22 cellular contexts compared by ENCODE assay signal in the genomic region with DNA sequence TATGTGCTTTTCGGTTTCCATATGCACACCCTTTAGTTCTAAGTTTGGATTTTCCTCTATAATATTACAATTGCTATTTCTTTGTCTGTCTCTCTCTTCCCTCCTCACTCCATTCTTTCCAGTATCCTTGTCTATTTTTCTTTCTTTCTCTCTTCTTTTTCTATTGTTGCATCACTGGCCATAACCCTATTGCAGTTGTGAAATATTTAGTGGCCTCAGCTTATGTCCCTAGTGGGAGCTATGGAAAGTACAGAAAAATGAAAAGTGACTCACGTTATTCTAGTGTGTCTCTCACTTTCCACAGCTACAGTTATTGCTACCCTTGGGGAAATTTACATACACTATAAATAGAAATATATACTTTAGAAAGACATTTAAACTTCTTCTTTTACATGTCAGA. TPM values are rescaled to one million over a fixed set of nuclear protein-coding genes. Genes with fewer than 3 reads are reported as not detected.
DNase-seq lines count a peak whose midpoint lies in the region; ATAC-seq and TF ChIP-seq lines count a peak whose summit lies in the region.
"Had no signal": no experiment of that assay in that cellular context is flagged by ENCODE, and none has a peak within 500 bp of the region (broad histone marks: within the 10 kb centered on the region; RNA-seq: fewer than 3 reads in every experiment).

No MANE protein-coding gene starts in this region.

- no peak overlapping the region for H3K4me2 ChIP-seq in PC-9

- no peaks in the 10 kb centered on the region for H3K4me1 ChIP-seq in PC-9 (replicated peaks; ENCODE audit: insufficient read depth)
- no peaks in the 10 kb centered on the region for H3K4me1 ChIP-seq in lower lobe of right lung
- H3K4me1 ChIP-seq: ascending aorta had no signal

- POLR2A ChIA-PET in PC-9 (lab: Charles Lee; ENCODE audit: unreplicated experiment): no interaction called here

- peak; percentile 34; the same call in 1 of the 2 replicates for TF ChIP-seq CTCF in PC-9 (conservative IDR thresholded peaks at IDR 0.05)
- peak; percentile 10 for TF ChIP-seq CTCF in kidney epithelial cell (IDR thresholded peaks at IDR 0.05; ENCODE audit: insufficient read depth, low read length, poor library complexity, severe bottlenecking)
- TF ChIP-seq CTCF in lower lobe of right lung (IDR thresholded peaks at IDR 0.05): no peak

- ATAC-seq in HG03045 (IDR thresholded peaks at IDR 0.05; ENCODE audit: unreplicated experiment) (no peak), lower lobe of right lung (no peak)
- ATAC-seq: effector memory CD8-positive, alpha-beta T cell; sciatic nerve; stimulated activated naive B cell treated with anti-CD40 and anti-IgM and Interleukin-4, amounts not matched to agents 10 μg/mL and 1 μg/mL and 100 μg/mL, for 72 hours had no signal

- H3K27me3 ChIP-seq in PC-9 (ENCODE audit: insufficient read depth, low read depth) (no peaks in the 10 kb centered on the region), kidney epithelial cell (ENCODE audit: control insufficient read depth, insufficient read depth, low read length) (no peaks in the 10 kb centered on the region), lower lobe of right lung (ENCODE audit: low read depth) (no peaks in the 10 kb centered on the region)
- H3K27me3 ChIP-seq: ascending aorta had no signal

- H3K9me3 ChIP-seq in PC-9 (ENCODE audit: insufficient read depth, low read depth): no peaks in the 10 kb centered on the region
- no peaks in the 10 kb centered on the region for H3K9me3 ChIP-seq in lower lobe of right lung
- H3K9me3 ChIP-seq: ascending aorta had no signal

- H3F3A ChIP-seq in PC-9 (ENCODE audit: insufficient read depth, low read depth): no peaks in the 10 kb centered on the region

- CTCF ChIA-PET in PC-9 (lab: Charles Lee): no interaction called here

- intact Hi-C loops in PC-9 (cut with micrococcal nuclease; ENCODE audit: unreplicated experiment) (no loop called here), lower lobe of right lung (cut with DNase I) (no loop called here)

- H3K4me3 ChIP-seq in PC-9 (no peak overlapping the region), kidney epithelial cell (ENCODE audit: low read depth, low read length) (no peak overlapping the region), lower lobe of right lung (no peak overlapping the region)
- H3K4me3 ChIP-seq: ascending aorta had no signal

- no peak overlapping the region for H2AFZ ChIP-seq in PC-9

- no TSS peak for BruUV-seq in PC-9 (replicated peaks; lab: Mats Ljungman, UMichigan)

- no peaks in the 10 kb centered on the region for H4K20me1 ChIP-seq in PC-9 (ENCODE audit: insufficient read depth)

- peak; percentile 3 for DNase-seq in EH (ENCODE audit: low read depth)
- peak; percentile 14 for DNase-seq in HT1080 (ENCODE audit: low read depth)
- DNase-seq in PC-9: no peak
- no peak for DNase-seq in kidney epithelial cell (ENCODE audit: low read depth)
- DNase-seq in NCI-H1436 treated with DMSO at 0.1 percent for 48 hours (lab: John Stamatoyannopoulos, UW): no peak
- no peak for DNase-seq in lower lobe of right lung
- DNase-seq: activated CD4-positive, alpha-beta memory T cell treated with anti-CD3 and anti-CD28 coated beads, Interleukin-2, amount 10 ng/mL, durations not matched to agents 7 days and 5 days; activated naive CD4-positive, alpha-beta T cell treated with anti-CD3 and anti-CD28 coated beads, Interleukin-2, amount 10 ng/mL, durations not matched to agents 7 days and 5 days; activated T-cell treated with anti-CD3 and anti-CD28 coated beads, Interleukin-2, amount 50 U/mL, for 24 hours; effector memory CD8-positive, alpha-beta T cell; EL; head of caudate nucleus; NCI-H187 treated with DMSO at 0.1 percent for 48 hours; NCI-H446; NK-92 treated with Interleukin-12 subunit alpha and Interleukin-12 subunit beta, amount 100 ng/mL, for 24 hours; Right ventricle myocardium superior; stimulated activated naive B cell treated with anti-CD40 and anti-IgM and Interleukin-4, amounts not matched to agents 10 μg/mL and 1 μg/mL and 100 μg/mL, for 72 hours; T-helper 2 cell had no signal

- no peaks in the 10 kb centered on the region for H3K9me2 ChIP-seq in PC-9 (ENCODE audit: insufficient read depth)

- no peak overlapping the region for H3K27ac ChIP-seq in PC-9
- no peak overlapping the region for H3K27ac ChIP-seq in lower lobe of right lung
- H3K27ac ChIP-seq: ascending aorta had no signal

- H3K79me2 ChIP-seq in PC-9 (ENCODE audit: low read depth): no peaks in the 10 kb centered on the region

- no peaks in the 10 kb centered on the region for H3K36me3 ChIP-seq in PC-9 (ENCODE audit: low read depth)
- no peaks in the 10 kb centered on the region for H3K36me3 ChIP-seq in kidney epithelial cell (ENCODE audit: control insufficient read depth, insufficient read depth, low read length)
- no peaks in the 10 kb centered on the region for H3K36me3 ChIP-seq in lower lobe of right lung
- H3K36me3 ChIP-seq: ascending aorta had no signal

RNA-seq across cellular contexts. Expression of a gene that starts 59.1 kb away (rescaled TPM):
- not detected in 2 replicates for total RNA-seq in HT1080 (2014; rRNA removed; shearing (Covaris generic))
- not detected in 2 replicates for polyA plus RNA-seq in HT1080 (2015; cell fraction: cytosol; rRNA removed)
- polyA plus RNA-seq in HT1080 (2015; cell fraction: nucleus; rRNA removed): not detected in 2 replicates
- total RNA-seq in PC-9 (2021) (not detected in 2 replicates), kidney epithelial cell (14.0 and 15.1 TPM in 2 replicates), lower lobe of right lung (0.59 TPM)
- total RNA-seq: activated CD4-positive, alpha-beta memory T cell treated with anti-CD3 and anti-CD28 coated beads, Interleukin-2, amount 10 ng/mL, durations not matched to agents 7 days and 5 days; ascending aorta; fibroblast of lung had no signal
- polyA plus RNA-seq: fibroblast of lung had no signal

Comparison
In these comparisons a context has a peak if more than half of its experiments do, and no peak if none do; other contexts are left out.
1. DNase-seq: peak in EH (single experiment) and HT1080 (single experiment); none in PC-9 (0 of 2), kidney epithelial cell (single experiment), NCI-H1436 treated with DMSO at 0.1 percent for 48 hours (single experiment) and lower lobe of right lung (single experiment).